ENCODE assay signal across 8 cellular contexts in genomic region chr1:156053770-156054499, GRCh38. TPM values are rescaled to one million over a fixed set of nuclear protein-coding genes. Genes with fewer than 3 reads are reported as not detected.
A peak's percentile ranks its signal among the peaks of the same experiment; 100 is the strongest.
DNase-seq lines count a peak whose midpoint lies in the region; ATAC-seq and TF ChIP-seq lines count a peak whose summit lies in the region.

Gene UBQLN4 (minus strand): TSS chr1:156053798. CDS start chr1:156053701, 97 bp downstream.

- H3K27me3 Mint-ChIP-seq in activated CD8-positive, alpha-beta T cell treated with anti-CD3 and anti-CD28 coated beads, Interleukin-2, amount 10 ng/mL, durations not matched to agents 7 days and 5 days (ENCODE audit: low read depth), result no peaks in the 10 kb centered on the region

- DNase-seq in AG04449 (ENCODE audit: low read depth, low spot score) (no peak), NCI-H82 (lab: John Stamatoyannopoulos, UW) (peak; percentile 96), medulla oblongata (ENCODE audit: extremely low spot score) (peak; percentile 93)
- DNase-seq in activated CD8-positive, alpha-beta T cell treated with anti-CD3 and anti-CD28 coated beads, Interleukin-2, amount 10 ng/mL, durations not matched to agents 7 days and 5 days, result peak; percentile 90
- DNase-seq in effector CD4-positive, alpha-beta T cell, result peak; percentile 76
- peak; percentile 76 for DNase-seq in stimulated activated CD8-positive, alpha-beta memory T cell treated with anti-CD3 and anti-CD28 coated beads, Interleukin-12 subunit alpha, Interleukin-12 subunit beta, amount 100 ng/mL, for 1 hour (ENCODE audit: low read depth)

- POLR2A ChIA-PET in AG04449 (lab: Yijun Ruan, JAX), result interaction anchor here (0.6 kb wide), 1 partner anchor 687 kb away, joined by 3 read pairs; the partner anchor contains the start of gene MRPL24
- POLR2A ChIA-PET in activated CD8-positive, alpha-beta T cell treated with anti-CD3 and anti-CD28 coated beads, Interleukin-2, amount 10 ng/mL, durations not matched to agents 7 days and 5 days (lab: Charles Lee), result no interaction called here

- CTCF ChIA-PET in AG04449 (lab: Yijun Ruan, JAX), result interaction anchor here (0.6 to 1.4 kb wide), 5 partner anchors 11 to 76 kb away, joined by 3 to 4 read pairs (median 3); no protein-coding TSS in a partner anchor
- CTCF ChIA-PET in activated CD8-positive, alpha-beta T cell treated with anti-CD3 and anti-CD28 coated beads, Interleukin-2, amount 10 ng/mL, durations not matched to agents 7 days and 5 days (lab: Charles Lee), result interaction anchor here (0.9 to 2.2 kb wide), 8 partner anchors 12 to 194 kb away, joined by 3 to 12 read pairs (median 4); partner anchors contain the start of genes ARHGEF2 and SYT11

- peaks cover 23% of the 10 kb centered on the region for H3K4me1 Mint-ChIP-seq in activated CD8-positive, alpha-beta T cell treated with anti-CD3 and anti-CD28 coated beads, Interleukin-2, amount 10 ng/mL, durations not matched to agents 7 days and 5 days (ENCODE audit: low read depth)

- H3K4me3 Mint-ChIP-seq in activated CD8-positive, alpha-beta T cell treated with anti-CD3 and anti-CD28 coated beads, Interleukin-2, amount 10 ng/mL, durations not matched to agents 7 days and 5 days, result peak within 1 kb of the TSS; percentile 96

- peaks cover 20% of the 10 kb centered on the region for H3K36me3 Mint-ChIP-seq in activated CD8-positive, alpha-beta T cell treated with anti-CD3 and anti-CD28 coated beads, Interleukin-2, amount 10 ng/mL, durations not matched to agents 7 days and 5 days (ENCODE audit: low read depth)

- peak; percentile 77 for TF ChIP-seq CTCF in AG04449 (IDR thresholded peaks at IDR 0.05; ENCODE audit: insufficient read depth, low read length, missing control alignments)

- peak within 1 kb of the TSS; percentile 91 for H3K27ac Mint-ChIP-seq in activated CD8-positive, alpha-beta T cell treated with anti-CD3 and anti-CD28 coated beads, Interleukin-2, amount 10 ng/mL, durations not matched to agents 7 days and 5 days

- peak within 1 kb of the TSS; percentile 99 for H3K4me3 ChIP-seq in AG04449 (ENCODE audit: low read depth, low read length)

- ATAC-seq in GM18867 (IDR thresholded peaks at IDR 0.05; ENCODE audit: unreplicated experiment) (peak; percentile 49), HG03442 (IDR thresholded peaks at IDR 0.05; ENCODE audit: unreplicated experiment) (peak; percentile 48)
- ATAC-seq in activated CD8-positive, alpha-beta T cell treated with anti-CD3 and anti-CD28 coated beads, Interleukin-2, amount 10 ng/mL, durations not matched to agents 7 days and 5 days, result peak; percentile 55

- H3K9me3 Mint-ChIP-seq in activated CD8-positive, alpha-beta T cell treated with anti-CD3 and anti-CD28 coated beads, Interleukin-2, amount 10 ng/mL, durations not matched to agents 7 days and 5 days (ENCODE audit: insufficient read depth), result no peaks in the 10 kb centered on the region

RNA-seq across cellular contexts. Expression of gene UBQLN4, which starts in this region (rescaled TPM):
- total RNA-seq in activated CD8-positive, alpha-beta T cell treated with anti-CD3 and anti-CD28 coated beads, Interleukin-2, amount 10 ng/mL, durations not matched to agents 7 days and 5 days, result 10 to 100 TPM; 32.8 to 33.3 TPM
